ENCODE assay signal across 1 cellular context in the genomic region with DNA sequence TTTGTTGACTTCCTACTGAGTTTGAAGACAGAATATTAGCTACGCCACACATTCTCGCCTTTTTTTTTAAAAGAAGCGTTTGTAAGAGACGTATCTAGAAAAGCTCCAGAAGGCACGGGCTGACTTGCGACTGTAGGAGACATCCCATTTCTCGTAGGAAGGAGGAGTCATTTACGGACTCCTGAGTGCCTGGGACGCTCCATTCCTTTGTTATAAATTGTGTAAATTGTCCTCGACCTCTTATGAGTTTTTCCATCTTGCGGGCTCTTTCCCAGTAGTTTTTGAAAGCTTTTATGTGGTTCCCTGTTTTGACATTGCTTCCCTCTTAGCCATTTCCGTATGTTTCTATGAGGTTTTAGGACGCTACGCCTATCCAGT.
TF ChIP-seq lines count a peak whose summit lies in the region.

No MANE protein-coding gene starts in this region.

TF ChIP-seq in GM23338, 12 proteins besides CTCF, POLR2A, EP300 and RAD21 (continued from another document):
- TF ChIP-seq, protein P1, sequence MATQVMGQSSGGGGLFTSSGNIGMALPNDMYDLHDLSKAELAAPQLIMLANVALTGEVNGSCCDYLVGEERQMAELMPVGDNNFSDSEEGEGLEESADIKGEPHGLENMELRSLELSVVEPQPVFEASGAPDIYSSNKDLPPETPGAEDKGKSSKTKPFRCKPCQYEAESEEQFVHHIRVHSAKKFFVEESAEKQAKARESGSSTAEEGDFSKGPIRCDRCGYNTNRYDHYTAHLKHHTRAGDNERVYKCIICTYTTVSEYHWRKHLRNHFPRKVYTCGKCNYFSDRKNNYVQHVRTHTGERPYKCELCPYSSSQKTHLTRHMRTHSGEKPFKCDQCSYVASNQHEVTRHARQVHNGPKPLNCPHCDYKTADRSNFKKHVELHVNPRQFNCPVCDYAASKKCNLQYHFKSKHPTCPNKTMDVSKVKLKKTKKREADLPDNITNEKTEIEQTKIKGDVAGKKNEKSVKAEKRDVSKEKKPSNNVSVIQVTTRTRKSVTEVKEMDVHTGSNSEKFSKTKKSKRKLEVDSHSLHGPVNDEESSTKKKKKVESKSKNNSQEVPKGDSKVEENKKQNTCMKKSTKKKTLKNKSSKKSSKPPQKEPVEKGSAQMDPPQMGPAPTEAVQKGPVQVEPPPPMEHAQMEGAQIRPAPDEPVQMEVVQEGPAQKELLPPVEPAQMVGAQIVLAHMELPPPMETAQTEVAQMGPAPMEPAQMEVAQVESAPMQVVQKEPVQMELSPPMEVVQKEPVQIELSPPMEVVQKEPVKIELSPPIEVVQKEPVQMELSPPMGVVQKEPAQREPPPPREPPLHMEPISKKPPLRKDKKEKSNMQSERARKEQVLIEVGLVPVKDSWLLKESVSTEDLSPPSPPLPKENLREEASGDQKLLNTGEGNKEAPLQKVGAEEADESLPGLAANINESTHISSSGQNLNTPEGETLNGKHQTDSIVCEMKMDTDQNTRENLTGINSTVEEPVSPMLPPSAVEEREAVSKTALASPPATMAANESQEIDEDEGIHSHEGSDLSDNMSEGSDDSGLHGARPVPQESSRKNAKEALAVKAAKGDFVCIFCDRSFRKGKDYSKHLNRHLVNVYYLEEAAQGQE (IDR thresholded peaks at IDR 0.05; ENCODE audit: unreplicated experiment), result no peak
- TF ChIP-seq EZH2phosphoT487 (IDR thresholded peaks at IDR 0.05; ENCODE audit: unreplicated experiment) (no peak), ZNF114 (CRISPR knock-in tag; IDR thresholded peaks at IDR 0.05) (no peak), JUNB (IDR thresholded peaks at IDR 0.05; ENCODE audit: unreplicated experiment) (no peak), ZNF331 (CRISPR knock-in tag; IDR thresholded peaks at IDR 0.05; ENCODE audit: low read depth) (no peak)
- TF ChIP-seq, protein P2, sequence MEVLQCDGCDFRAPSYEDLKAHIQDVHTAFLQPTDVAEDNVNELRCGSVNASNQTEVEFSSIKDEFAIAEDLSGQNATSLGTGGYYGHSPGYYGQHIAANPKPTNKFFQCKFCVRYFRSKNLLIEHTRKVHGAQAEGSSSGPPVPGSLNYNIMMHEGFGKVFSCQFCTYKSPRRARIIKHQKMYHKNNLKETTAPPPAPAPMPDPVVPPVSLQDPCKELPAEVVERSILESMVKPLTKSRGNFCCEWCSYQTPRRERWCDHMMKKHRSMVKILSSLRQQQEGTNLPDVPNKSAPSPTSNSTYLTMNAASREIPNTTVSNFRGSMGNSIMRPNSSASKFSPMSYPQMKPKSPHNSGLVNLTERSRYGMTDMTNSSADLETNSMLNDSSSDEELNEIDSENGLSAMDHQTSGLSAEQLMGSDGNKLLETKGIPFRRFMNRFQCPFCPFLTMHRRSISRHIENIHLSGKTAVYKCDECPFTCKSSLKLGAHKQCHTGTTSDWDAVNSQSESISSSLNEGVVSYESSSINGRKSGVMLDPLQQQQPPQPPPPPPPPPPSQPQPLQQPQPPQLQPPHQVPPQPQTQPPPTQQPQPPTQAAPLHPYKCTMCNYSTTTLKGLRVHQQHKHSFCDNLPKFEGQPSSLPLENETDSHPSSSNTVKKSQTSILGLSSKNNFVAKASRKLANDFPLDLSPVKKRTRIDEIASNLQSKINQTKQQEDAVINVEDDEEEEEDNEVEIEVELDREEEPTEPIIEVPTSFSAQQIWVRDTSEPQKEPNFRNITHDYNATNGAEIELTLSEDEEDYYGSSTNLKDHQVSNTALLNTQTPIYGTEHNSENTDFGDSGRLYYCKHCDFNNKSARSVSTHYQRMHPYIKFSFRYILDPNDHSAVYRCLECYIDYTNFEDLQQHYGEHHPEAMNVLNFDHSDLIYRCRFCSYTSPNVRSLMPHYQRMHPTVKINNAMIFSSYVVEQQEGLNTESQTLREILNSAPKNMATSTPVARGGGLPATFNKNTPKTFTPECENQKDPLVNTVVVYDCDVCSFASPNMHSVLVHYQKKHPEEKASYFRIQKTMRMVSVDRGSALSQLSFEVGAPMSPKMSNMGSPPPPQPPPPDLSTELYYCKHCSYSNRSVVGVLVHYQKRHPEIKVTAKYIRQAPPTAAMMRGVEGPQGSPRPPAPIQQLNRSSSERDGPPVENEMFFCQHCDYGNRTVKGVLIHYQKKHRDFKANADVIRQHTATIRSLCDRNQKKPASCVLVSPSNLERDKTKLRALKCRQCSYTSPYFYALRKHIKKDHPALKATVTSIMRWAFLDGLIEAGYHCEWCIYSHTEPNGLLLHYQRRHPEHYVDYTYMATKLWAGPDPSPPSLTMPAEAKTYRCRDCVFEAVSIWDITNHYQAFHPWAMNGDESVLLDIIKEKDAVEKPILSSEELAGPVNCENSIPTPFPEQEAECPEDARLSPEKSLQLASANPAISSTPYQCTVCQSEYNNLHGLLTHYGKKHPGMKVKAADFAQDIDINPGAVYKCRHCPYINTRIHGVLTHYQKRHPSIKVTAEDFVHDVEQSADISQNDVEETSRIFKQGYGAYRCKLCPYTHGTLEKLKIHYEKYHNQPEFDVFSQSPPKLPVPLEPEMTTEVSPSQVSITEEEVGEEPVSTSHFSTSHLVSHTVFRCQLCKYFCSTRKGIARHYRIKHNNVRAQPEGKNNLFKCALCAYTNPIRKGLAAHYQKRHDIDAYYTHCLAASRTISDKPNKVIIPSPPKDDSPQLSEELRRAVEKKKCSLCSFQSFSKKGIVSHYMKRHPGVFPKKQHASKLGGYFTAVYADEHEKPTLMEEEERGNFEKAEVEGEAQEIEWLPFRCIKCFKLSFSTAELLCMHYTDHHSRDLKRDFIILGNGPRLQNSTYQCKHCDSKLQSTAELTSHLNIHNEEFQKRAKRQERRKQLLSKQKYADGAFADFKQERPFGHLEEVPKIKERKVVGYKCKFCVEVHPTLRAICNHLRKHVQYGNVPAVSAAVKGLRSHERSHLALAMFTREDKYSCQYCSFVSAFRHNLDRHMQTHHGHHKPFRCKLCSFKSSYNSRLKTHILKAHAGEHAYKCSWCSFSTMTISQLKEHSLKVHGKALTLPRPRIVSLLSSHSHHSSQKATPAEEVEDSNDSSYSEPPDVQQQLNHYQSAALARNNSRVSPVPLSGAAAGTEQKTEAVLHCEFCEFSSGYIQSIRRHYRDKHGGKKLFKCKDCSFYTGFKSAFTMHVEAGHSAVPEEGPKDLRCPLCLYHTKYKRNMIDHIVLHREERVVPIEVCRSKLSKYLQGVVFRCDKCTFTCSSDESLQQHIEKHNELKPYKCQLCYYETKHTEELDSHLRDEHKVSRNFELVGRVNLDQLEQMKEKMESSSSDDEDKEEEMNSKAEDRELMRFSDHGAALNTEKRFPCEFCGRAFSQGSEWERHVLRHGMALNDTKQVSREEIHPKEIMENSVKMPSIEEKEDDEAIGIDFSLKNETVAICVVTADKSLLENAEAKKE (CRISPR knock-in tag; IDR thresholded peaks at IDR 0.05), result no peak
